ENCODE assay signal across 10 cellular contexts in the genomic region with DNA sequence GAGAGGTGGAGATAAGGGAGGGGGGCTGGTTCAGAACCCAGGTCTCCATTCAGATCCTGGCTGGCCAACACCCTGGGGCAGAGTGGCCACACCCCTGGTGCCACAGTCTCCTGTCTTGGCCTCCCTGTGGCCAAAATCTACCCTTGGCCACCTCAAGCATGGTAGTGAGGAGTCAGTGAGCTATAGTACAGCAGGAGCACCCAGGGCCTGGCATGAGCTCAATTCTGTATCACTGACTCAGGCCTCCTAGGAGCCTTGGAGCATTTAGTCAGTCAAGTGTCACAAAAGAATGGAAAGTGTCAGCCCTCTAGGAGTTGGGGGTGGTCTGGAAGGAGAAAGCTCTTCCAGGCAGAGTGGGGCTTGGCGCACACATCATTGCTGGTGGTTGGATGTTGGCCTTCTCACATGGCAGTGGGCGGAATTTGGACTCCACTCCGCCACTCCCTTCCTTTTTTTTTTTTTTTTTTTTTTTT. TPM values are rescaled to one million over a fixed set of nuclear protein-coding genes. Genes with fewer than 3 reads are reported as not detected.
A peak's percentile ranks its signal among the peaks of the same experiment; 100 is the strongest.
DNase-seq lines count a peak whose midpoint lies in the region; ATAC-seq and TF ChIP-seq lines count a peak whose summit lies in the region.
"Had no signal": no experiment of that assay in that cellular context is flagged by ENCODE, and none has a peak within 500 bp of the region (broad histone marks: within the 10 kb centered on the region; RNA-seq: fewer than 3 reads in every experiment).

No MANE protein-coding gene starts in this region.

- ATAC-seq in HG02588 (IDR thresholded peaks at IDR 0.05; ENCODE audit: unreplicated experiment) (no peak), HG02840 (IDR thresholded peaks at IDR 0.05; ENCODE audit: low FRiP score, unreplicated experiment) (no peak)

- H3K27me3 ChIP-seq in stomach: no peaks in the 10 kb centered on the region
- no peaks in the 10 kb centered on the region for H3K27me3 ChIP-seq in prostate gland (replicated peaks; ENCODE audit: insufficient read depth)

- no peak overlapping the region for H3K4me3 ChIP-seq in SK-N-MC
- no peak overlapping the region for H3K4me3 ChIP-seq in stomach
- H3K4me3 ChIP-seq in prostate gland: no peak overlapping the region

- H3K27ac ChIP-seq in SK-N-MC (0 out of 2 replicates have a peak overlapping the region, but pooled peaks have one; percentile 42), epithelial cell of prostate (peak overlapping the region; percentile 20), stomach (peak overlapping the region in 3 of 5 donors; percentile 46 to 61 (median 51)), prostate gland (no peak overlapping the region)

- H3K36me3 ChIP-seq in SK-N-MC (ENCODE audit: insufficient read depth, low read length) (peaks cover 60% of the 10 kb centered on the region), stomach (peaks cover 44 to 73% (median 71%) of the 10 kb centered on the region in 4 donors), prostate gland (peaks cover 0 to 15% of the 10 kb centered on the region in 2 donors)

- no peak for TF ChIP-seq EP300 in stomach (IDR thresholded peaks at IDR 0.05)

- H3K9ac ChIP-seq in SK-N-MC (ENCODE audit: insufficient read length): no peak overlapping the region

- intact Hi-C loops in stomach (cut with DNase I; ENCODE audit: low total_unique reads): loop anchor here (10.0 kb wide), 1 partner anchor 64 kb away; no protein-coding TSS in a partner anchor
- intact Hi-C loops in prostate gland (cut with DNase I): no loop called here

- peak; percentile 22 for DNase-seq in activated T-cell treated with anti-CD3 and anti-CD28 coated beads, Interleukin-2, amount 50 U/mL, for 1 hour
- DNase-seq in activated T-cell treated with anti-CD3 and anti-CD28 coated beads for 4 hours: no peak
- DNase-seq in SK-N-MC (ENCODE audit: low read depth, low spot score): no peak
- no peak for DNase-seq in epithelial cell of prostate (ENCODE audit: low read depth, low spot score)
- DNase-seq in stomach: no peak
- no peak for DNase-seq in prostate gland (ENCODE audit: low spot score)
- DNase-seq: COR-L47 had no signal

- no peak for TF ChIP-seq POLR2A in stomach (IDR thresholded peaks at IDR 0.05)
- no peak for TF ChIP-seq POLR2A in prostate gland (IDR thresholded peaks at IDR 0.05)

- H3K9me3 ChIP-seq in SK-N-MC (ENCODE audit: low read depth, low read length) (no peaks in the 10 kb centered on the region), stomach (no peaks in the 10 kb centered on the region), prostate gland (no peaks in the 10 kb centered on the region)

- H3K4me1 ChIP-seq in stomach (peaks cover 4 to 79% (median 50%) of the 10 kb centered on the region in 4 donors), prostate gland (replicated peaks) (peaks cover 4% of the 10 kb centered on the region)

- WGBS in stomach, 5 donors: 34 to 77% (median 53%) methylated on average over 3 of the region's 3 CpGs
- 53% methylated on average over 3 of the region's 3 CpGs for WGBS in prostate gland

- TF ChIP-seq CTCF in stomach (IDR thresholded peaks at IDR 0.05) (no peak), prostate gland (IDR thresholded peaks at IDR 0.05) (no peak)

RNA-seq across cellular contexts. Expression of a gene that starts 6.6 kb away (rescaled TPM):
- total RNA-seq in stomach (1 to 10 TPM in 2 of 5 donors, not detected in 3; 2.4 to 3.5 TPM), prostate gland (under 1 TPM in 1 of 2 donors, not detected in 1; 0.59 TPM)
- polyA plus RNA-seq in stomach: 10 to 100 TPM in 1 of 3 donors, 1 to 10 TPM in 2; 1.5 to 18.7 (median 3.2) TPM

RNA-seq across cellular contexts. Expression of a gene that starts 10.4 kb away (rescaled TPM):
- 1,000 to 10,000 TPM in 3 of 5 donors, 100 to 1,000 TPM in 2; 394 to 1,489 (median 1,008) TPM for total RNA-seq in stomach
- polyA plus RNA-seq in stomach: 1,000 to 10,000 TPM; 2,818 to 4,242 (median 2,979) TPM
- total RNA-seq in prostate gland: 1,000 to 10,000 TPM; 1,179 to 1,248 TPM

RNA-seq across cellular contexts. Expression of a gene that starts 12.5 kb away (rescaled TPM):
- total RNA-seq in stomach (100 to 1,000 TPM in 4 of 5 donors, 10 to 100 TPM in 1; 40.8 to 329 (median 224) TPM), prostate gland (10 to 100 TPM; 57.1 to 65.6 TPM)
- 100 to 1,000 TPM in 2 of 3 donors, 10 to 100 TPM in 1; 62.0 to 109 (median 106) TPM for polyA plus RNA-seq in stomach

RNA-seq across cellular contexts. Expression of a gene that starts 25.6 kb away (rescaled TPM):
- total RNA-seq in stomach: not detected
- not detected for polyA plus RNA-seq in stomach
- total RNA-seq in prostate gland: 1 to 10 TPM in 1 of 2 donors, not detected in 1; 9.6 TPM
- polyA plus RNA-seq: keratinocyte had no signal

RNA-seq across cellular contexts. Expression of a gene that starts 26.0 kb away (rescaled TPM):
- total RNA-seq in stomach (not detected), prostate gland (1 to 10 TPM in 1 of 2 donors, not detected in 1; 6.6 TPM)
- polyA plus RNA-seq in stomach: not detected
- polyA plus RNA-seq: keratinocyte had no signal

Comparison
In these comparisons a context has a peak if more than half of its experiments do, and no peak if none do; other contexts are left out.
1. H3K27ac ChIP-seq: peak in SK-N-MC (single experiment), epithelial cell of prostate (single experiment) and stomach (3 of 5); none in prostate gland (0 of 2).